13 cellular contexts compared by ENCODE assay signal in the genomic region with DNA sequence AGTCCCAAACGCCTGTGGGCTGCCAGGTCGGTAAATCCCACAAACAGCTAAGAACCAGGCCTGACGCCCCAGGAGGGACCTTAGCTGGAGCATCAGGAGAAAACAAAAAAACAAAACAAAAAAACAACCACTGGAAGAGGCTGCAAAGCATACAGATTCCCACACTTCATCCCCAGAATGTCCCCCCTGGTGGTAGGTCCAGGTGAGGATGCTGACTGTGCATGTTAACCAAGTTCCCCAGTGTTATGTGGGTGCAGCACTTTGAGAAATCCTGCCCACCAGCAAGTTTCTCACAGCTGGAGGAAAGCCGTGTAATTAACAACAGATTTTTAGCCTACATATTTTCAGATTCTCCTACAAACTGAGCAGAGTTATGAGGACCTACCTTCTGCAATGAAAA. TPM values are rescaled to one million over a fixed set of nuclear protein-coding genes. Genes with fewer than 3 reads are reported as not detected.
DNase-seq lines count a peak whose midpoint lies in the region; TF ChIP-seq lines count a peak whose summit lies in the region.
"Had no signal": no experiment of that assay in that cellular context is flagged by ENCODE, and none has a peak within 500 bp of the region (broad histone marks: within the 10 kb centered on the region; RNA-seq: fewer than 3 reads in every experiment).

No MANE protein-coding gene starts in this region.

- H2AFZ ChIP-seq in mammary epithelial cell (ENCODE audit: low read depth, low read length) (no peak overlapping the region), KMS-11 (ENCODE audit: low read depth) (no peak overlapping the region), smooth muscle cell (ENCODE audit: low read depth) (no peak overlapping the region)

- DNase-seq in mammary epithelial cell = no peak
- DNase-seq in breast epithelium (ENCODE audit: low spot score in 2 of 2) = no peak
- DNase-seq in chondrocyte (ENCODE audit: low spot score) = no peak
- no peak for DNase-seq in smooth muscle cell (lab: John Stamatoyannopoulos, UW; ENCODE audit: unreplicated experiment)
- no peak for DNase-seq in GF-D8 (lab: John Stamatoyannopoulos, UW)
- DNase-seq in GM20000 (ENCODE audit: low spot score) = no peak
- no peak for DNase-seq in NCI-H526 treated with DMSO at 0.1 percent for 48 hours (lab: John Stamatoyannopoulos, UW)
- DNase-seq: CD4-positive, CD25-positive, alpha-beta regulatory T cell; left lung; NCI-H524 treated with DMSO at 0.1 percent for 48 hours; T-cell; upper lobe of right lung had no signal

- H4K20me1 ChIP-seq in mammary epithelial cell (ENCODE audit: insufficient read depth, low read length) (no peaks in the 10 kb centered on the region), KMS-11 (ENCODE audit: insufficient read depth) (no peaks in the 10 kb centered on the region), smooth muscle cell (ENCODE audit: low read depth) (no peaks in the 10 kb centered on the region)

- dilution Hi-C loops in mammary epithelial cell (cut with HindIII; ENCODE audit: low sequenced_read_pairs) = no loop called here

- H3K4me3 Mint-ChIP-seq in chondrocyte (ENCODE audit: unreplicated experiment) = no peak overlapping the region
- H3K4me3 Mint-ChIP-seq: CD4-positive, CD25-positive, alpha-beta regulatory T cell; T-cell had no signal

- peak; percentile 7 to 10 for TF ChIP-seq CTCF in mammary epithelial cell (conservative IDR thresholded peaks at IDR 0.05 in 1 of 2, IDR thresholded peaks at IDR 0.05 in 1 of 2; ENCODE audit: extremely low read depth in 1 of 2, insufficient read depth in 1 of 2, low read depth in 1 of 2, low read length in 2 of 2)
- no peak for TF ChIP-seq CTCF in breast epithelium (IDR thresholded peaks at IDR 0.05)
- TF ChIP-seq CTCF in KMS-11 (conservative IDR thresholded peaks at IDR 0.05; ENCODE audit: low read depth, low read length) = peak; percentile 61
- TF ChIP-seq CTCF in chondrocyte (IDR thresholded peaks at IDR 0.05) = peak; percentile 45
- peak; percentile 11 for TF ChIP-seq CTCF in smooth muscle cell (IDR thresholded peaks at IDR 0.05; ENCODE audit: borderline replicate concordance, insufficient read depth, poor library complexity, severe bottlenecking)
- TF ChIP-seq CTCF in GM20000 (IDR thresholded peaks at IDR 0.05; ENCODE audit: extremely low read depth, missing control alignments) = no peak

- BruUV-seq in mammary epithelial cell (replicated peaks; lab: Mats Ljungman, UMichigan) = no TSS peak

- H3K36me3 Mint-ChIP-seq in chondrocyte (ENCODE audit: low read depth) = peaks cover 4% of the 10 kb centered on the region

- no peaks in the 10 kb centered on the region for H3K9me3 Mint-ChIP-seq in chondrocyte (ENCODE audit: low read depth)
- H3K9me3 Mint-ChIP-seq: T-cell had no signal

- no peak overlapping the region for H3K4me2 ChIP-seq in mammary epithelial cell (ENCODE audit: insufficient read depth, low read depth, low read length)
- no peak overlapping the region for H3K4me2 ChIP-seq in KMS-11
- no peak overlapping the region for H3K4me2 ChIP-seq in smooth muscle cell

- H3K27ac ChIP-seq in mammary epithelial cell (ENCODE audit: insufficient read depth, low read depth, low read length) (no peak overlapping the region), breast epithelium (peak overlapping the region in 1 of 2 donors; percentile 6), KMS-11 (no peak overlapping the region), smooth muscle cell (ENCODE audit: low read depth) (no peak overlapping the region)
- H3K27ac ChIP-seq: left lung, upper lobe of right lung had no signal

- H3K9ac ChIP-seq in mammary epithelial cell (ENCODE audit: insufficient read depth, low read length) (no peak overlapping the region), KMS-11 (no peak overlapping the region), smooth muscle cell (ENCODE audit: low read depth) (no peak overlapping the region)

- no peaks in the 10 kb centered on the region for H3K27me3 Mint-ChIP-seq in chondrocyte (ENCODE audit: low read depth)
- H3K27me3 Mint-ChIP-seq: CD4-positive, CD25-positive, alpha-beta regulatory T cell; T-cell had no signal

- no peaks in the 10 kb centered on the region for H3K9me3 ChIP-seq in mammary epithelial cell (replicated peaks; ENCODE audit: insufficient read depth, low read length)
- no peaks in the 10 kb centered on the region for H3K9me3 ChIP-seq in breast epithelium
- no peaks in the 10 kb centered on the region for H3K9me3 ChIP-seq in smooth muscle cell (replicated peaks; ENCODE audit: low read depth)
- H3K9me3 ChIP-seq: left lung, upper lobe of right lung had no signal

- H3K27me3 ChIP-seq in mammary epithelial cell (ENCODE audit: insufficient read depth, low read length) = no peaks in the 10 kb centered on the region
- H3K27me3 ChIP-seq in breast epithelium = no peaks in the 10 kb centered on the region
- no peaks in the 10 kb centered on the region for H3K27me3 ChIP-seq in KMS-11 (ENCODE audit: insufficient read depth, low read depth)
- H3K27me3 ChIP-seq in smooth muscle cell (ENCODE audit: low read depth) = no peaks in the 10 kb centered on the region
- H3K27me3 ChIP-seq: left lung, upper lobe of right lung had no signal

- H3K79me2 ChIP-seq in mammary epithelial cell (ENCODE audit: insufficient read depth, low read length) (peaks cover 42% of the 10 kb centered on the region), KMS-11 (ENCODE audit: insufficient read depth, low read depth) (peaks cover 45% of the 10 kb centered on the region; the same call in 1 of the 2 replicates), smooth muscle cell (ENCODE audit: low read depth) (peaks cover 9% of the 10 kb centered on the region)

- no peaks in the 10 kb centered on the region for H3K36me3 ChIP-seq in mammary epithelial cell (ENCODE audit: insufficient read depth, low read length)
- no peaks in the 10 kb centered on the region for H3K36me3 ChIP-seq in breast epithelium
- H3K36me3 ChIP-seq in KMS-11 (ENCODE audit: insufficient read depth) = no peaks in the 10 kb centered on the region
- H3K36me3 ChIP-seq in smooth muscle cell (ENCODE audit: low read depth) = no peaks in the 10 kb centered on the region
- H3K36me3 ChIP-seq: left lung, upper lobe of right lung had no signal

- TF ChIP-seq POLR2A in breast epithelium (IDR thresholded peaks at IDR 0.05) = no peak

- H3F3A ChIP-seq in smooth muscle cell (ENCODE audit: low read depth) = no peaks in the 10 kb centered on the region

- 100% methylated on average over 4 of the region's 4 CpGs for WGBS in mammary epithelial cell (ENCODE audit: low coverage, missing lambda C conversion rate)
- WGBS in smooth muscle cell (ENCODE audit: low lambda C conversion rate) = 88% methylated on average over 4 of the region's 4 CpGs

- H3K4me1 Mint-ChIP-seq in chondrocyte (ENCODE audit: low read depth) = peaks cover 44% of the 10 kb centered on the region

- peaks cover 4% of the 10 kb centered on the region for H3K4me1 ChIP-seq in mammary epithelial cell (ENCODE audit: insufficient read depth, low read length)
- no peaks in the 10 kb centered on the region for H3K4me1 ChIP-seq in breast epithelium
- peaks cover 7% of the 10 kb centered on the region for H3K4me1 ChIP-seq in KMS-11 (ENCODE audit: low read depth, poor library complexity, severe bottlenecking)
- no peaks in the 10 kb centered on the region for H3K4me1 ChIP-seq in smooth muscle cell (ENCODE audit: low read depth)

- no peak overlapping the region for H3K27ac Mint-ChIP-seq in chondrocyte (ENCODE audit: unreplicated experiment)

- in situ Hi-C loops in mammary epithelial cell (cut with MboI; ENCODE audit: low sequenced_read_pairs in 2 of 2) = no loop called here

- intact Hi-C loops in mammary epithelial cell (cut with micrococcal nuclease) (no loop called here), breast epithelium (cut with DNase I; ENCODE audit: low total_unique reads) (no loop called here)

- H3K4me3 ChIP-seq in mammary epithelial cell (replicated peaks in 1 of 3; ENCODE audit: insufficient read depth in 1 of 3, low read depth in 2 of 3, low read length in 3 of 3) (no peak overlapping the region), breast epithelium (no peak overlapping the region), KMS-11 (IDR thresholded peaks at IDR 0.05; ENCODE audit: insufficient read depth, low read depth, low read length) (no peak overlapping the region), smooth muscle cell (no peak overlapping the region)
- H3K4me3 ChIP-seq: left lung, upper lobe of right lung had no signal

- CTCF ChIA-PET in mammary epithelial cell (lab: Charles Lee; ENCODE audit: low non-redundant PET) = no interaction called here

RNA-seq across cellular contexts. Expression of gene ST3GAL5, which starts 15.1 kb away (rescaled TPM):
- total RNA-seq in mammary epithelial cell (10 to 100 TPM; 12.0 to 25.1 TPM), breast epithelium (10 to 100 TPM; 20.8 to 52.5 (median 29.5) TPM), chondrocyte (20.0 to 48.1 TPM (median 20.6 TPM) in 3 replicates), smooth muscle cell (21.3 and 26.4 TPM in 2 replicates)
- polyA plus RNA-seq in mammary epithelial cell (13.0 TPM), smooth muscle cell (10.9 and 12.3 TPM in 2 replicates)
- 2.9 TPM for polyA minus RNA-seq in mammary epithelial cell

Comparison
In these comparisons a context has a peak if more than half of its experiments do, and no peak if none do; other contexts are left out.
1. CTCF ChIP-seq: peak in mammary epithelial cell (2 of 2), KMS-11 (single experiment), chondrocyte (single experiment) and smooth muscle cell (single experiment); none in breast epithelium (0 of 3) and GM20000 (single experiment).